Comparison of ENCODE assay signal across 29 cellular contexts in genomic region chr10:33387720-33388119, GRCh38. TPM values are rescaled to one million over a fixed set of nuclear protein-coding genes. Genes with fewer than 3 reads are reported as not detected.
"Had no signal": no experiment of that assay in that cellular context is flagged by ENCODE, and none has a peak within 500 bp of the region (broad histone marks: within the 10 kb centered on the region; RNA-seq: fewer than 3 reads in every experiment).

No MANE protein-coding gene starts in this region.

- H3K9me3 ChIP-seq: neutrophil, pancreas, prostate gland, right atrium auricular region, spleen, suprapubic skin, testis, tibial artery, transverse colon, upper lobe of left lung, vagina had no signal

- H3K27me3 ChIP-seq: neutrophil, pancreas, right atrium auricular region, spleen, testis, tibial artery, transverse colon, upper lobe of left lung, vagina had no signal

- DNase-seq: naive thymus-derived CD4-positive, alpha-beta T cell; natural killer cell; nephron progenitor cell; nucleus accumbens; pancreas; retina; spleen; stimulated activated CD4-positive, alpha-beta T cell treated with anti-CD3 and anti-CD28 coated beads, Interleukin-12 subunit alpha, Interleukin-12 subunit beta, amount 100 ng/mL, for 4 hours; stimulated activated CD4-positive, alpha-beta T cell treated with anti-CD3 and anti-CD28 coated beads, Interleukin-1b, Interleukin-23, amount 100 ng/mL, for 48 hours; stimulated activated CD4-positive, alpha-beta T cell treated with anti-CD3 and anti-CD28 coated beads, Interleukin-4, amount 100 ng/mL, for 1 hour; stimulated activated CD4-positive, alpha-beta T cell treated with anti-CD3 and anti-CD28 coated beads, Interleukin-4, amount 100 ng/mL, for 4 hours; stimulated activated CD8-positive, alpha-beta memory T cell treated with anti-CD3 and anti-CD28 coated beads, Interleukin-4, amount 100 ng/mL, for 48 hours; stimulated activated naive CD4-positive, alpha-beta T cell; stimulated activated naive CD8-positive, alpha-beta T cell treated with anti-CD3 and anti-CD28 coated beads, Interleukin-15, amount 100 ng/mL, for 72 hours; stimulated activated naive CD8-positive, alpha-beta T cell treated with anti-CD3 and anti-CD28 coated beads, Interleukin-15, Interleukin-2, amounts not matched to agents 100 U/mL and 50 U/mL, for 24 hours; substantia nigra; testis; tibial artery; transverse colon had no signal

- H3K4me3 ChIP-seq: pancreas, prostate gland, right atrium auricular region, skin epidermis, smooth muscle cell, spleen, suprapubic skin, testis, tibial artery, transverse colon, upper lobe of left lung, vagina had no signal

- H3K4me3 Mint-ChIP-seq: naive thymus-derived CD4-positive, alpha-beta T cell; natural killer cell; nephron progenitor cell; neural crest cell; stimulated activated memory B cell treated with anti-CD40 and anti-IgM and Interleukin-4, amounts not matched to agents 10 μg/mL and 1 μg/mL and 100 μg/mL, for 72 hours; stimulated activated naive CD8-positive, alpha-beta T cell treated with anti-CD3 and anti-CD28 coated beads, Interleukin-15, amount 100 ng/mL, for 72 hours had no signal

- H3K9me3 Mint-ChIP-seq: naive thymus-derived CD4-positive, alpha-beta T cell; natural killer cell; nephron progenitor cell; neural crest cell; stimulated activated memory B cell treated with anti-CD40 and anti-IgM and Interleukin-4, amounts not matched to agents 10 μg/mL and 1 μg/mL and 100 μg/mL, for 72 hours; stimulated activated naive CD8-positive, alpha-beta T cell treated with anti-CD3 and anti-CD28 coated beads, Interleukin-15, amount 100 ng/mL, for 72 hours had no signal

- H3K27ac ChIP-seq: neutrophil, pancreas, prostate gland, right atrium auricular region, skin epidermis, spleen, suprapubic skin, testis, tibial artery, transverse colon, upper lobe of left lung, vagina had no signal

- H3K4me1 Mint-ChIP-seq: naive thymus-derived CD4-positive, alpha-beta T cell; natural killer cell; nephron progenitor cell; stimulated activated memory B cell treated with anti-CD40 and anti-IgM and Interleukin-4, amounts not matched to agents 10 μg/mL and 1 μg/mL and 100 μg/mL, for 72 hours; stimulated activated naive CD8-positive, alpha-beta T cell treated with anti-CD3 and anti-CD28 coated beads, Interleukin-15, amount 100 ng/mL, for 72 hours had no signal

- H3K36me3 Mint-ChIP-seq: naive thymus-derived CD4-positive, alpha-beta T cell; natural killer cell; stimulated activated memory B cell treated with anti-CD40 and anti-IgM and Interleukin-4, amounts not matched to agents 10 μg/mL and 1 μg/mL and 100 μg/mL, for 72 hours had no signal

- H3K4me1 ChIP-seq: pancreas, prostate gland, right atrium auricular region, spleen, suprapubic skin, upper lobe of left lung had no signal

- H3K27me3 Mint-ChIP-seq: stimulated activated memory B cell treated with anti-CD40 and anti-IgM and Interleukin-4, amounts not matched to agents 10 μg/mL and 1 μg/mL and 100 μg/mL, for 72 hours had no signal

- H3K27ac Mint-ChIP-seq: naive thymus-derived CD4-positive, alpha-beta T cell; natural killer cell; nephron progenitor cell; stimulated activated memory B cell treated with anti-CD40 and anti-IgM and Interleukin-4, amounts not matched to agents 10 μg/mL and 1 μg/mL and 100 μg/mL, for 72 hours had no signal

- H3K36me3 ChIP-seq: neutrophil, pancreas, prostate gland, right atrium auricular region, spleen, suprapubic skin, tibial artery, transverse colon, upper lobe of left lung, vagina had no signal

RNA-seq across cellular contexts. Expression of gene NRP1, which starts 53.3 kb away (rescaled TPM):
- polyA plus RNA-seq: naive thymus-derived CD4-positive, alpha-beta T cell had no signal
